Comparison of ENCODE assay signal across 1 cellular context in genomic region chr14:104687601-104688504, GRCh38.
A peak's percentile ranks its signal among the peaks of the same experiment; 100 is the strongest.
TF ChIP-seq lines count a peak whose summit lies in the region.

No MANE protein-coding gene starts in this region.

TF ChIP-seq in HepG2, 621 proteins besides CTCF, POLR2A, EP300 and RAD21 (continued from another document and continues in another):
- no peak for TF ChIP-seq ZNF17 (CRISPR knock-in tag; IDR thresholded peaks at IDR 0.05)
- TF ChIP-seq ZNF775 (CRISPR knock-in tag; IDR thresholded peaks at IDR 0.05; ENCODE audit: borderline replicate concordance), result no peak
- peak; percentile 99 for TF ChIP-seq ZBTB7A (CRISPR knock-in tag; IDR thresholded peaks at IDR 0.05)
- no peak for TF ChIP-seq ZFP82 (CRISPR knock-in tag; IDR thresholded peaks at IDR 0.05; ENCODE audit: borderline replicate concordance)
- no peak for TF ChIP-seq TGIF2 (CRISPR knock-in tag; IDR thresholded peaks at IDR 0.05)
- TF ChIP-seq ZNF547 (CRISPR knock-in tag; IDR thresholded peaks at IDR 0.05), result no peak; the same call in 1 of the 2 replicates
- TF ChIP-seq TBX3 (IDR thresholded peaks at IDR 0.05; ENCODE audit: borderline replicate concordance), result no peak
- peak; percentile 59; the same call in 1 of the 2 replicates for TF ChIP-seq HDAC2 (CRISPR knock-in tag; IDR thresholded peaks at IDR 0.05)
- no peak; the same call in 1 of the 2 replicates for TF ChIP-seq ZNF598 (CRISPR knock-in tag; IDR thresholded peaks at IDR 0.05; ENCODE audit: borderline replicate concordance)
- TF ChIP-seq ETV5 (CRISPR knock-in tag; IDR thresholded peaks at IDR 0.05; ENCODE audit: borderline replicate concordance), result peak; percentile 94
- peak; percentile 25 for TF ChIP-seq TAF15 (IDR thresholded peaks at IDR 0.05; ENCODE audit: low read depth, low read length, poor library complexity, severe bottlenecking)
- peak; percentile 42; the same call in 1 of the 2 replicates for TF ChIP-seq ZNF280B (CRISPR knock-in tag; IDR thresholded peaks at IDR 0.05; ENCODE audit: borderline replicate concordance)
- no peak for TF ChIP-seq ZNF7 (CRISPR knock-in tag; IDR thresholded peaks at IDR 0.05)
- TF ChIP-seq PRDM4 (CRISPR knock-in tag; IDR thresholded peaks at IDR 0.05; ENCODE audit: borderline replicate concordance), result no peak
- TF ChIP-seq HINFP (CRISPR knock-in tag; IDR thresholded peaks at IDR 0.05; ENCODE audit: low read depth), result peak; percentile 94
- no peak for TF ChIP-seq IKZF1 (IDR thresholded peaks at IDR 0.05)
- TF ChIP-seq PHF5A (CRISPR knock-in tag; IDR thresholded peaks at IDR 0.05; ENCODE audit: low read depth, unreplicated experiment), result no peak
- TF ChIP-seq SIX1 (CRISPR knock-in tag; IDR thresholded peaks at IDR 0.05; ENCODE audit: borderline replicate concordance), result no peak
- TF ChIP-seq ZNF567 (CRISPR knock-in tag; IDR thresholded peaks at IDR 0.05; ENCODE audit: borderline replicate concordance), result no peak
- no peak for TF ChIP-seq DNMT1 (CRISPR knock-in tag; IDR thresholded peaks at IDR 0.05)
- 0 out of 4 replicates have a peak, but pooled peaks of 1 of the 2 experiments have one; percentile 69 for TF ChIP-seq KLF16 (CRISPR knock-in tag; IDR thresholded peaks at IDR 0.05)
- no peak for TF ChIP-seq MBD4 (IDR thresholded peaks at IDR 0.05; ENCODE audit: borderline replicate concordance, low read length)
- no peak for TF ChIP-seq FOXP1 (IDR thresholded peaks at IDR 0.05)
- TF ChIP-seq FOXP1 (CRISPR knock-in tag; IDR thresholded peaks at IDR 0.05), result peak; percentile 8; the same call in 1 of the 2 replicates
- no peak; the same call in 1 of the 2 replicates for TF ChIP-seq TFE3 (CRISPR knock-in tag; IDR thresholded peaks at IDR 0.05)
- 0 out of 2 replicates have a peak, but pooled peaks have one; percentile 19 for TF ChIP-seq RELA (CRISPR knock-in tag; IDR thresholded peaks at IDR 0.05)
- TF ChIP-seq BCLAF1 (IDR thresholded peaks at IDR 0.05), result no peak
- no peak for TF ChIP-seq ZNF570 (CRISPR knock-in tag; IDR thresholded peaks at IDR 0.05; ENCODE audit: borderline replicate concordance)
- TF ChIP-seq JARID2 (CRISPR knock-in tag; IDR thresholded peaks at IDR 0.05; ENCODE audit: insufficient replicate concordance), result no peak
- no peak for TF ChIP-seq ZMYM4 (CRISPR knock-in tag; IDR thresholded peaks at IDR 0.05)
- peak; percentile 60; the same call in 1 of the 2 replicates for TF ChIP-seq JUN (CRISPR knock-in tag; IDR thresholded peaks at IDR 0.05)
- TF ChIP-seq NFKBIZ (CRISPR knock-in tag; IDR thresholded peaks at IDR 0.05), result no peak
- TF ChIP-seq ERF (CRISPR knock-in tag; IDR thresholded peaks at IDR 0.05), result no peak; the same call in 1 of the 2 replicates
- peak; percentile 73; the same call in 1 of the 2 replicates for TF ChIP-seq ZNF619 (CRISPR knock-in tag; IDR thresholded peaks at IDR 0.05)
- TF ChIP-seq ZNF776 (CRISPR knock-in tag; IDR thresholded peaks at IDR 0.05), result peak; percentile 72
- peak; percentile 67 for TF ChIP-seq ZNF143 (CRISPR knock-in tag; IDR thresholded peaks at IDR 0.05)
- TF ChIP-seq WIZ (CRISPR knock-in tag; IDR thresholded peaks at IDR 0.05), result no peak
- peak; percentile 86 for TF ChIP-seq CCDC6 (CRISPR knock-in tag; IDR thresholded peaks at IDR 0.05)
- TF ChIP-seq MIER2 (CRISPR knock-in tag; IDR thresholded peaks at IDR 0.05), result no peak
- TF ChIP-seq ZNF18 (CRISPR knock-in tag; IDR thresholded peaks at IDR 0.05; ENCODE audit: insufficient replicate concordance), result peak; percentile 88
- no peak for TF ChIP-seq IKZF4 (CRISPR knock-in tag; IDR thresholded peaks at IDR 0.05; ENCODE audit: borderline replicate concordance, low read depth, not compliant biosample characterization)
- TF ChIP-seq ELF3 (CRISPR knock-in tag; IDR thresholded peaks at IDR 0.05), result peak; percentile 39
- peak; percentile 78 for TF ChIP-seq PATZ1 (CRISPR knock-in tag; IDR thresholded peaks at IDR 0.05)
- TF ChIP-seq GPN1 (CRISPR knock-in tag; IDR thresholded peaks at IDR 0.05; ENCODE audit: borderline replicate concordance), result no peak
- TF ChIP-seq MEIS1 (CRISPR knock-in tag; IDR thresholded peaks at IDR 0.05; ENCODE audit: borderline replicate concordance), result peak; percentile 45; the same call in 1 of the 2 replicates
- no peak for TF ChIP-seq RAD51 (IDR thresholded peaks at IDR 0.05; ENCODE audit: borderline replicate concordance)
- peak; percentile 56; the same call in 1 of the 2 replicates for TF ChIP-seq ZSCAN21 (CRISPR knock-in tag; IDR thresholded peaks at IDR 0.05; ENCODE audit: borderline replicate concordance)
- TF ChIP-seq ZNF691 (CRISPR knock-in tag; IDR thresholded peaks at IDR 0.05; ENCODE audit: borderline replicate concordance, low read depth), result 0 out of 2 replicates have a peak, but pooled peaks have one; percentile 26
- no peak for TF ChIP-seq PPARG (CRISPR knock-in tag; conservative IDR thresholded peaks at IDR 0.05)
- TF ChIP-seq ZFX (CRISPR knock-in tag; IDR thresholded peaks at IDR 0.05; ENCODE audit: low read depth), result peak; percentile 90
- peak; percentile 89; the same call in 1 of the 2 replicates for TF ChIP-seq ZNF556 (CRISPR knock-in tag; IDR thresholded peaks at IDR 0.05; ENCODE audit: borderline replicate concordance)
- TF ChIP-seq ZNF232 (CRISPR knock-in tag; IDR thresholded peaks at IDR 0.05; ENCODE audit: borderline replicate concordance), result no peak
- TF ChIP-seq BRCA1 (CRISPR knock-in tag; IDR thresholded peaks at IDR 0.05), result peak; percentile 47; the same call in 1 of the 2 replicates
- TF ChIP-seq ZNF264 (CRISPR knock-in tag; IDR thresholded peaks at IDR 0.05), result peak; percentile 99
- TF ChIP-seq ZFP36L2 (CRISPR knock-in tag; IDR thresholded peaks at IDR 0.05), result no peak
- no peak for TF ChIP-seq CSRNP2 (CRISPR knock-in tag; conservative IDR thresholded peaks at IDR 0.05; ENCODE audit: low read depth)
- TF ChIP-seq SMARCE1 (IDR thresholded peaks at IDR 0.05; ENCODE audit: borderline replicate concordance), result no peak
